8 cellular contexts compared by ENCODE assay signal in genomic region chr7:131544449-131545425, GRCh38. TPM values are rescaled to one million over a fixed set of nuclear protein-coding genes. Genes with fewer than 3 reads are reported as not detected.
DNase-seq lines count a peak whose midpoint lies in the region; ATAC-seq and TF ChIP-seq lines count a peak whose summit lies in the region.

No MANE protein-coding gene starts in this region.

- ATAC-seq in activated CD8-positive, alpha-beta T cell treated with anti-CD3 and anti-CD28 coated beads for 36 hours: no peak
- ATAC-seq in GM21619 (IDR thresholded peaks at IDR 0.05; ENCODE audit: unreplicated experiment): no peak

- H3K27me3 Mint-ChIP-seq in activated CD8-positive, alpha-beta T cell treated with anti-CD3 and anti-CD28 coated beads for 36 hours: peaks cover 3% of the 10 kb centered on the region

- CTCF ChIA-PET in activated CD8-positive, alpha-beta T cell treated with anti-CD3 and anti-CD28 coated beads for 36 hours (lab: Charles Lee): interaction anchor here (1.3 to 4.2 kb wide), 6 partner anchors 9 to 111 kb away, joined by 3 to 27 read pairs (median 8); no protein-coding TSS in a partner anchor
- CTCF ChIA-PET in RWPE1 (lab: Yijun Ruan, JAX): interaction anchor here (0.7 kb wide), 1 partner anchor 345 kb away, joined by 3 read pairs; no protein-coding TSS in a partner anchor

- H3K9me3 Mint-ChIP-seq in activated CD8-positive, alpha-beta T cell treated with anti-CD3 and anti-CD28 coated beads for 36 hours: no peaks in the 10 kb centered on the region

- POLR2A ChIA-PET in activated CD8-positive, alpha-beta T cell treated with anti-CD3 and anti-CD28 coated beads for 36 hours (lab: Charles Lee): no interaction called here
- POLR2A ChIA-PET in RWPE1 (lab: Yijun Ruan, JAX; ENCODE audit: low non-redundant PET): no interaction called here

- no peak overlapping the region for H3K4me3 Mint-ChIP-seq in activated CD8-positive, alpha-beta T cell treated with anti-CD3 and anti-CD28 coated beads for 36 hours

- H3K27ac Mint-ChIP-seq in activated CD8-positive, alpha-beta T cell treated with anti-CD3 and anti-CD28 coated beads for 36 hours: no peak overlapping the region

- DNase-seq in CMK (ENCODE audit: low read depth): peak; percentile 22
- DNase-seq in HuH-7.5 (ENCODE audit: low spot score): peak; percentile 47
- peak; percentile 20 for DNase-seq in activated CD8-positive, alpha-beta T cell treated with anti-CD3 and anti-CD28 coated beads for 36 hours
- DNase-seq in lung microvascular endothelial cell (ENCODE audit: low read depth in 2 of 2): peak; percentile 79 to 87
- no peak for DNase-seq in stimulated activated CD4-positive, alpha-beta T cell treated with anti-CD3 and anti-CD28 coated beads, Interleukin-4, amount 100 ng/mL, for 1 hour
- DNase-seq in middle frontal gyrus (ENCODE audit: extremely low spot score, low spot score): no peak
- DNase-seq in RWPE1 (ENCODE audit: low spot score): no peak

- H3K36me3 Mint-ChIP-seq in activated CD8-positive, alpha-beta T cell treated with anti-CD3 and anti-CD28 coated beads for 36 hours (ENCODE audit: low read depth): no peaks in the 10 kb centered on the region

- intact Hi-C loops in activated CD8-positive, alpha-beta T cell treated with anti-CD3 and anti-CD28 coated beads for 36 hours (cut with micrococcal nuclease): loop anchor here (10.0 kb wide), 1 partner anchor 110 kb away; no protein-coding TSS in a partner anchor

- no peak overlapping the region for H3K27ac ChIP-seq in RWPE1

- H3K4me1 Mint-ChIP-seq in activated CD8-positive, alpha-beta T cell treated with anti-CD3 and anti-CD28 coated beads for 36 hours (ENCODE audit: low read depth): peaks cover 2% of the 10 kb centered on the region

- no peak for TF ChIP-seq CTCF in activated CD8-positive, alpha-beta T cell treated with anti-CD3 and anti-CD28 coated beads for 36 hours (IDR thresholded peaks at IDR 0.05)
- no peak for TF ChIP-seq CTCF in RWPE1 (conservative IDR thresholded peaks at IDR 0.05; ENCODE audit: low read depth)

RNA-seq across cellular contexts. Expression of gene PODXL, which starts 11.7 kb away (rescaled TPM):
- total RNA-seq in activated CD8-positive, alpha-beta T cell treated with anti-CD3 and anti-CD28 coated beads for 36 hours: under 1 TPM; 0.45 to 0.51 TPM
- total RNA-seq in lung microvascular endothelial cell: 75.0 and 152 TPM in 2 replicates

Comparison
In these comparisons a context has a peak if more than half of its experiments do, and no peak if none do; other contexts are left out.
1. DNase-seq: peak in CMK (single experiment), HuH-7.5 (single experiment), activated CD8-positive, alpha-beta T cell treated with anti-CD3 and anti-CD28 coated beads for 36 hours (single experiment) and lung microvascular endothelial cell (2 of 2); none in stimulated activated CD4-positive, alpha-beta T cell treated with anti-CD3 and anti-CD28 coated beads, Interleukin-4, amount 100 ng/mL, for 1 hour (single experiment), middle frontal gyrus (single experiment) and RWPE1 (single experiment).
2. RNA of gene PODXL, which starts 11.7 kb away (total RNA-seq): 75.0 to 152 TPM in lung microvascular endothelial cell; 0.45 to 0.51 TPM in activated CD8-positive, alpha-beta T cell treated with anti-CD3 and anti-CD28 coated beads for 36 hours; every median in the first group is over 10 times any median in the second.